19 cellular contexts compared by ENCODE assay signal in the genomic region with DNA sequence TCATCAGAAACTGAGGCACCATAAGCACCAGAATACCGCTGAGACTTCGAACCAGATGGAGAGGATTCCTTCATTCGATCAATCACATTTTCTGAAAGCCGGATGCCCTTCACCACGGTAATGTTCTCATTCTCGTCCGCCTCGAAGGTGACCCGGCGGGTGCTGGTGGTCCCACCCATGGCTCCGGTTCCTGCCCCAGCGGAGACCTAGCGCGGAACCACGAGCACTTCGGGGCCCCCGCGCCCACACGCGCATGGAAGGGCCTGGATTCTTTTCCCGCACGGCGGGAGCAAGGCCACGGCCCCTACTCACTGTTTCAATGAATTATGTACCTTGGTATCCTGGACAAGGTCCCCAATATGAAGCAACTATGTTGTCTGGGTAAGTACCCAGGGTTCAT. TPM values are rescaled to one million over a fixed set of nuclear protein-coding genes. Genes with fewer than 3 reads are reported as not detected.
DNase-seq lines count a peak whose midpoint lies in the region; ATAC-seq and TF ChIP-seq lines count a peak whose summit lies in the region.
"Had no signal": no experiment of that assay in that cellular context is flagged by ENCODE, and none has a peak within 500 bp of the region (broad histone marks: within the 10 kb centered on the region; RNA-seq: fewer than 3 reads in every experiment).

No MANE protein-coding gene starts in this region.

- no peak overlapping the region for H2BK12ac ChIP-seq in neuronal stem cell (ENCODE audit: low read length)

- DNase-seq in GM23338 (ENCODE audit: low spot score), result no peak
- DNase-seq in chondrocyte (ENCODE audit: low spot score), result peak; percentile 83
- no peak for DNase-seq in neuronal stem cell (ENCODE audit: low spot score)
- no peak for DNase-seq in stimulated activated CD4-positive, alpha-beta T cell treated with anti-CD3 and anti-CD28 coated beads, Interleukin-2, amount 100 ng/mL, for 24 hours
- DNase-seq in caudate nucleus (lab: John Stamatoyannopoulos, UW), result no peak
- DNase-seq in HuH-7 (ENCODE audit: low spot score), result no peak
- no peak for DNase-seq in NCI-H1436 (lab: John Stamatoyannopoulos, UW)
- DNase-seq: 8988T; ACHN; BE2C; C1 segment of cervical spinal cord; Caco-2; Calu3; CD4-positive, CD25-positive, alpha-beta regulatory T cell; CD8-positive, alpha-beta T cell; DMS79 treated with DMSO at 0.1 percent for 48 hours; GF-D8 had no signal

- TF ChIP-seq CTCF in GM23338 (conservative IDR thresholded peaks at IDR 0.05; ENCODE audit: low read depth in 2 of 2), result no peak
- no peak for TF ChIP-seq CTCF in chondrocyte (IDR thresholded peaks at IDR 0.05)

- H3K9me2 ChIP-seq in GM23338 (ENCODE audit: insufficient read depth), result no peaks in the 10 kb centered on the region

- H4K20me1 ChIP-seq in GM23338 (replicated peaks; ENCODE audit: insufficient read depth), result no peaks in the 10 kb centered on the region
- H4K20me1 ChIP-seq: BLaER1 had no signal

- H3K27me3 Mint-ChIP-seq in GM23338 (ENCODE audit: insufficient read depth, low read depth, poor library complexity) (no peaks in the 10 kb centered on the region), chondrocyte (ENCODE audit: low read depth) (peaks cover 2% of the 10 kb centered on the region)

- WGBS in neuronal stem cell (ENCODE audit: extremely low coverage in 2 of 2, insufficient read length in 2 of 2, insufficient replicate concordance in 1 of 2), 2 donors, result no CpG with 5 or more reads among the region's 24 CpGs

- no peaks in the 10 kb centered on the region for H3F3A ChIP-seq in GM23338 (replicated peaks; ENCODE audit: low read depth)

- no peaks in the 10 kb centered on the region for H3K36me3 ChIP-seq in GM23338 (ENCODE audit: insufficient read depth)
- no peaks in the 10 kb centered on the region for H3K36me3 ChIP-seq in neuronal stem cell (replicated peaks in 1 of 2; ENCODE audit: control insufficient read depth in 2 of 2, insufficient read depth in 2 of 2, low read length in 2 of 2)
- H3K36me3 ChIP-seq: BE2C, BLaER1 had no signal

- no peak overlapping the region for H3K14ac ChIP-seq in neuronal stem cell (ENCODE audit: low read length)

- H2BK5ac ChIP-seq in neuronal stem cell (ENCODE audit: low read length), result no peak overlapping the region

- H3K4me3 ChIP-seq in GM23338, result no peak overlapping the region
- H3K4me3 ChIP-seq in neuronal stem cell (ENCODE audit: low read length in 2 of 2), result no peak overlapping the region
- H3K4me3 ChIP-seq: BLaER1 had no signal

- H3K36me3 Mint-ChIP-seq in GM23338 (ENCODE audit: low read depth), result no peaks in the 10 kb centered on the region
- no peaks in the 10 kb centered on the region for H3K36me3 Mint-ChIP-seq in chondrocyte (ENCODE audit: low read depth)
- H3K36me3 Mint-ChIP-seq: CD14-positive monocyte; CD4-positive, CD25-positive, alpha-beta regulatory T cell; CD8-positive, alpha-beta T cell had no signal

- H3K27ac Mint-ChIP-seq in GM23338 (no peak overlapping the region), chondrocyte (ENCODE audit: unreplicated experiment) (no peak overlapping the region)
- H3K27ac Mint-ChIP-seq: CD8-positive, alpha-beta T cell had no signal

- no peak overlapping the region for H2BK15ac ChIP-seq in neuronal stem cell (ENCODE audit: low read length)

- no peaks in the 10 kb centered on the region for H3K4me1 ChIP-seq in GM23338 (ENCODE audit: insufficient read depth)
- no peaks in the 10 kb centered on the region for H3K4me1 ChIP-seq in neuronal stem cell (ENCODE audit: control insufficient read depth in 2 of 2, insufficient read depth in 1 of 2, low read depth in 1 of 2, low read length in 2 of 2)
- H3K4me1 ChIP-seq: BE2C, Caco-2 had no signal

- no peaks in the 10 kb centered on the region for H3K79me2 ChIP-seq in GM23338 (replicated peaks; ENCODE audit: insufficient read depth)

- no peak for ATAC-seq in GM23338
- ATAC-seq: CD8-positive, alpha-beta T cell had no signal

- H3K4me2 ChIP-seq in GM23338, result no peak overlapping the region
- H3K4me2 ChIP-seq in neuronal stem cell (ENCODE audit: insufficient read depth, low read length, poor library complexity, severe bottlenecking), result no peak overlapping the region
- H3K4me2 ChIP-seq: BLaER1 had no signal

- no peaks in the 10 kb centered on the region for H3K9me3 ChIP-seq in neuronal stem cell (replicated peaks in 1 of 2; ENCODE audit: control insufficient read depth in 2 of 2, insufficient read depth in 1 of 2, low read depth in 1 of 2, low read length in 2 of 2)
- H3K9me3 ChIP-seq: BE2C, BLaER1, Caco-2 had no signal

- no peak overlapping the region for H3K23ac ChIP-seq in neuronal stem cell (ENCODE audit: low read depth, low read length, poor library complexity)

- H3K27ac ChIP-seq in GM23338 (ENCODE audit: low read depth) (no peak overlapping the region), neuronal stem cell (replicated peaks; ENCODE audit: low read length) (no peak overlapping the region), caudate nucleus (ENCODE audit: low read depth, low read length) (no peak overlapping the region)
- H3K27ac ChIP-seq: BLaER1 had no signal

- H2BK120ac ChIP-seq in neuronal stem cell (ENCODE audit: low read depth, low read length), result no peak overlapping the region

- H2AK5ac ChIP-seq in neuronal stem cell (ENCODE audit: low read depth, low read length), result no peak overlapping the region

- H4K91ac ChIP-seq in neuronal stem cell (ENCODE audit: low read depth, low read length, poor library complexity), result no peak overlapping the region

- H2AFZ ChIP-seq in GM23338 (peak overlapping the region; percentile 56), neuronal stem cell (ENCODE audit: low read length) (no peak overlapping the region)

- H3K27me3 ChIP-seq in GM23338 (ENCODE audit: insufficient read depth), result no peaks in the 10 kb centered on the region
- H3K27me3 ChIP-seq in neuronal stem cell (ENCODE audit: control insufficient read depth in 3 of 3, insufficient read depth in 3 of 3, low read depth in 1 of 3, low read length in 3 of 3), result peaks cover 0 to 3% (median 0%) of the 10 kb centered on the region in 3 experiments
- H3K27me3 ChIP-seq: BE2C, BLaER1 had no signal

- peak overlapping the region; percentile 28 for H3K18ac ChIP-seq in neuronal stem cell (ENCODE audit: low read length)

- no peak overlapping the region for H3K4me3 Mint-ChIP-seq in GM23338
- no peak overlapping the region for H3K4me3 Mint-ChIP-seq in chondrocyte (ENCODE audit: unreplicated experiment)
- H3K4me3 Mint-ChIP-seq: CD14-positive monocyte; CD4-positive, CD25-positive, alpha-beta regulatory T cell; CD8-positive, alpha-beta T cell had no signal

- H3K4me1 Mint-ChIP-seq in GM23338 (no peaks in the 10 kb centered on the region), chondrocyte (ENCODE audit: low read depth) (peaks cover 11% of the 10 kb centered on the region)

- H3K4ac ChIP-seq in neuronal stem cell (ENCODE audit: low read length), result no peak overlapping the region

- no peak overlapping the region for H4K8ac ChIP-seq in neuronal stem cell (ENCODE audit: low read depth, low read length)

- H3K79me1 ChIP-seq in neuronal stem cell (ENCODE audit: low read depth, low read length), result no peaks in the 10 kb centered on the region

- H3K9me3 Mint-ChIP-seq in GM23338 (no peaks in the 10 kb centered on the region; the same call in 2 of the 3 replicates), chondrocyte (ENCODE audit: low read depth) (no peaks in the 10 kb centered on the region)
- H3K9me3 Mint-ChIP-seq: CD14-positive monocyte; CD4-positive, CD25-positive, alpha-beta regulatory T cell; CD8-positive, alpha-beta T cell had no signal

- no peak overlapping the region for H3K9ac ChIP-seq in neuronal stem cell (ENCODE audit: low read depth, low read length, poor library complexity)
- H3K9ac ChIP-seq: BLaER1 had no signal

RNA-seq across cellular contexts. Expression of a gene that starts 33.1 kb away (rescaled TPM):
- total RNA-seq in GM23338 (2014; rRNA removed; shearing (Covaris generic)), result 13.9 and 14.0 TPM in 2 replicates
- 3.4 and 3.8 TPM in 2 replicates for polyA plus RNA-seq in GM23338 (2016; fragmentation: Nextera tagmentation; extraction: Ambion mirVana)
- total RNA-seq in chondrocyte, result 30.8 to 32.4 TPM (median 31.2 TPM) in 3 replicates
- polyA plus RNA-seq in neuronal stem cell (2013, experiment 1 of 2), result 33.1 TPM
- polyA plus RNA-seq in neuronal stem cell (2013, experiment 2 of 2), result 33.5 TPM

RNA-seq across cellular contexts. Expression of a gene that starts 46.4 kb away (rescaled TPM):
- 22.3 and 23.3 TPM in 2 replicates for total RNA-seq in GM23338 (2014; rRNA removed; shearing (Covaris generic))
- polyA plus RNA-seq in GM23338 (2016; fragmentation: Nextera tagmentation; extraction: Ambion mirVana), result 10.4 and 10.5 TPM in 2 replicates
- total RNA-seq in chondrocyte, result 53.9 to 55.4 TPM (median 54.6 TPM) in 3 replicates
- polyA plus RNA-seq in neuronal stem cell (2013, experiment 1 of 2), result 9.4 TPM
- 9.4 TPM for polyA plus RNA-seq in neuronal stem cell (2013, experiment 2 of 2)
